Comparison of ENCODE assay signal across 12 cellular contexts in genomic region chrX:123590842-123591491, GRCh38.
DNase-seq lines count a peak whose midpoint lies in the region; ATAC-seq and TF ChIP-seq lines count a peak whose summit lies in the region.
"Had no signal": no experiment of that assay in that cellular context is flagged by ENCODE, and none has a peak within 500 bp of the region (broad histone marks: within the 10 kb centered on the region; RNA-seq: fewer than 3 reads in every experiment).

No MANE protein-coding gene starts in this region.

- H3K4me2 ChIP-seq in mesendoderm (ENCODE audit: low read length): no peak overlapping the region

- no peak overlapping the region for H3K9ac ChIP-seq in mesendoderm (ENCODE audit: low read length)

- CTCF ChIA-PET in Calu3 (lab: Charles Lee): no interaction called here
- CTCF ChIA-PET in activated CD8-positive, alpha-beta memory T cell treated with anti-CD3 and anti-CD28 coated beads, Interleukin-2, amount 10 ng/mL, durations not matched to agents 7 days and 5 days (lab: Charles Lee): no interaction called here

- H3K4ac ChIP-seq in mesendoderm (ENCODE audit: low read depth, low read length): no peak overlapping the region

- no peak overlapping the region for H3K23ac ChIP-seq in mesendoderm (ENCODE audit: low read length)

- H3K4me3 Mint-ChIP-seq in Calu3 (ENCODE audit: low read depth, unreplicated experiment): peak overlapping the region; percentile 53
- H3K4me3 Mint-ChIP-seq in activated CD8-positive, alpha-beta memory T cell treated with anti-CD3 and anti-CD28 coated beads, Interleukin-2, amount 10 ng/mL, durations not matched to agents 7 days and 5 days: no peak overlapping the region
- H3K4me3 Mint-ChIP-seq: CD8-positive, alpha-beta memory T cell had no signal

- no peak overlapping the region for H2AK5ac ChIP-seq in mesendoderm (ENCODE audit: low read length)

- H4K5ac ChIP-seq in mesendoderm (ENCODE audit: low read length): no peak overlapping the region

- no peaks in the 10 kb centered on the region for H3K4me1 ChIP-seq in mesendoderm (ENCODE audit: control insufficient read depth, low read depth, low read length)

- H2BK120ac ChIP-seq in mesendoderm (ENCODE audit: low read depth, low read length): no peak overlapping the region

- DNase-seq in Calu3 (no peak), fibroblast of peridontal ligament (ENCODE audit: extremely low read depth) (peak; percentile 6), mesendoderm (no peak), NCI-H345 (lab: John Stamatoyannopoulos, UW) (no peak), NCI-H446 (lab: John Stamatoyannopoulos, UW) (no peak)
- DNase-seq in activated CD8-positive, alpha-beta memory T cell treated with anti-CD3 and anti-CD28 coated beads, Interleukin-2, amount 10 ng/mL, durations not matched to agents 7 days and 5 days: no peak
- DNase-seq: CD8-positive, alpha-beta memory T cell; central memory CD4-positive, alpha-beta T cell; NCI-H2171 treated with DMSO at 0.1 percent for 48 hours had no signal

- H3K36me3 ChIP-seq in mesendoderm (ENCODE audit: control insufficient read depth, insufficient read depth, low read length): no peaks in the 10 kb centered on the region

- ATAC-seq in GM19452 (IDR thresholded peaks at IDR 0.05; ENCODE audit: unreplicated experiment) (peak; percentile 73), HG03520 (IDR thresholded peaks at IDR 0.05; ENCODE audit: unreplicated experiment) (peak; percentile 49)
- ATAC-seq in activated CD8-positive, alpha-beta memory T cell treated with anti-CD3 and anti-CD28 coated beads, Interleukin-2, amount 10 ng/mL, durations not matched to agents 7 days and 5 days: no peak
- ATAC-seq: HCT116 had no signal

- no peak overlapping the region for H4K8ac ChIP-seq in mesendoderm (ENCODE audit: low read depth, low read length)

- H3K9me3 Mint-ChIP-seq in Calu3 (ENCODE audit: low read depth, unreplicated experiment): no peaks in the 10 kb centered on the region
- H3K9me3 Mint-ChIP-seq in activated CD8-positive, alpha-beta memory T cell treated with anti-CD3 and anti-CD28 coated beads, Interleukin-2, amount 10 ng/mL, durations not matched to agents 7 days and 5 days (ENCODE audit: low read depth): no peaks in the 10 kb centered on the region
- H3K9me3 Mint-ChIP-seq: CD8-positive, alpha-beta memory T cell had no signal

- no CpG with 5 or more reads among the region's 6 CpGs for WGBS in mesendoderm (ENCODE audit: extremely low coverage, insufficient coverage, low lambda C conversion rate)

- H3K27me3 Mint-ChIP-seq in Calu3 (ENCODE audit: unreplicated experiment): no peaks in the 10 kb centered on the region
- no peaks in the 10 kb centered on the region for H3K27me3 Mint-ChIP-seq in activated CD8-positive, alpha-beta memory T cell treated with anti-CD3 and anti-CD28 coated beads, Interleukin-2, amount 10 ng/mL, durations not matched to agents 7 days and 5 days
- H3K27me3 Mint-ChIP-seq: CD8-positive, alpha-beta memory T cell had no signal

- H3K79me1 ChIP-seq in mesendoderm (ENCODE audit: low read length): no peaks in the 10 kb centered on the region

- H2BK5ac ChIP-seq in mesendoderm (ENCODE audit: low read length): no peak overlapping the region

- no peaks in the 10 kb centered on the region for H3K27me3 ChIP-seq in mesendoderm (ENCODE audit: insufficient read depth, low read length, poor library complexity)

- H3K4me3 ChIP-seq in mesendoderm (ENCODE audit: low read length): no peak overlapping the region

- no TSS peak for BruUV-seq in Calu3 (replicated peaks; lab: Mats Ljungman, UMichigan)

- peak overlapping the region; percentile 54 for H3K27ac Mint-ChIP-seq in Calu3 (ENCODE audit: unreplicated experiment)
- H3K27ac Mint-ChIP-seq in activated CD8-positive, alpha-beta memory T cell treated with anti-CD3 and anti-CD28 coated beads, Interleukin-2, amount 10 ng/mL, durations not matched to agents 7 days and 5 days: no peak overlapping the region
- H3K27ac Mint-ChIP-seq: CD8-positive, alpha-beta memory T cell had no signal

- H3K79me2 ChIP-seq in mesendoderm (ENCODE audit: control insufficient read depth, insufficient read depth, low read length): no peaks in the 10 kb centered on the region

- no peak overlapping the region for H3K56ac ChIP-seq in mesendoderm (ENCODE audit: low read length)

- peaks cover 14% of the 10 kb centered on the region for H3K4me1 Mint-ChIP-seq in Calu3 (ENCODE audit: low read depth, unreplicated experiment)
- peaks cover 11% of the 10 kb centered on the region for H3K4me1 Mint-ChIP-seq in activated CD8-positive, alpha-beta memory T cell treated with anti-CD3 and anti-CD28 coated beads, Interleukin-2, amount 10 ng/mL, durations not matched to agents 7 days and 5 days

- H3K18ac ChIP-seq in mesendoderm (ENCODE audit: low read length): no peak overlapping the region

- TF ChIP-seq CTCF in Calu3 (IDR thresholded peaks at IDR 0.05; ENCODE audit: unreplicated experiment): no peak

- H3K36me3 Mint-ChIP-seq in Calu3 (ENCODE audit: insufficient read depth, unreplicated experiment): no peaks in the 10 kb centered on the region
- H3K36me3 Mint-ChIP-seq in activated CD8-positive, alpha-beta memory T cell treated with anti-CD3 and anti-CD28 coated beads, Interleukin-2, amount 10 ng/mL, durations not matched to agents 7 days and 5 days: no peaks in the 10 kb centered on the region
- H3K36me3 Mint-ChIP-seq: CD8-positive, alpha-beta memory T cell had no signal

- H3K27ac ChIP-seq in mesendoderm (ENCODE audit: low read depth, low read length): no peak overlapping the region

- H2BK15ac ChIP-seq in mesendoderm (replicated peaks; ENCODE audit: low read depth): no peak overlapping the region

- intact Hi-C loops in Calu3 (cut with micrococcal nuclease; ENCODE audit: unreplicated experiment): no loop called here
